Comparison of ENCODE assay signal across 39 cellular contexts in genomic region chr12:88166179-88166578, GRCh38.
"Had no signal": no experiment of that assay in that cellular context is flagged by ENCODE, and none has a peak within 500 bp of the region (broad histone marks: within the 10 kb centered on the region; RNA-seq: fewer than 3 reads in every experiment).

No MANE protein-coding gene starts in this region.

- ATAC-seq: activated naive CD4-positive, alpha-beta T cell treated with anti-CD3 and anti-CD28 coated beads, Interleukin-2, amount 50 U/mL, for 72 hours; activated naive CD8-positive, alpha-beta T cell treated with anti-CD3 and anti-CD28 coated beads, Interleukin-2, amount 50 U/mL, for 24 hours; activated T-cell treated with anti-CD3 and anti-CD28 coated beads, Interleukin-2, amount 50 U/mL, for 4 hours; activated T-cell treated with anti-CD3 and anti-CD28 coated beads, Interleukin-2, amount 50 U/mL, for 72 hours; activated T-helper 17 cell treated with anti-CD3 and anti-CD28 coated beads, Interleukin-2, amount 50 U/mL, for 72 hours; body of pancreas had no signal

- H3K4me3 Mint-ChIP-seq: activated naive CD4-positive, alpha-beta T cell treated with anti-CD3 and anti-CD28 coated beads for 36 hours; activated naive CD4-positive, alpha-beta T cell treated with anti-CD3 and anti-CD28 coated beads, Interleukin-2, amount 10 ng/mL, durations not matched to agents 7 days and 5 days; activated naive CD4-positive, alpha-beta T cell treated with anti-CD3 and anti-CD28 coated beads, Interleukin-2, amount 50 U/mL, for 24 hours; activated naive CD8-positive, alpha-beta T cell; activated naive CD8-positive, alpha-beta T cell treated with anti-CD3 and anti-CD28 coated beads for 36 hours; activated naive CD8-positive, alpha-beta T cell treated with anti-CD3 and anti-CD28 coated beads, Interleukin-2, amount 10 ng/mL, durations not matched to agents 7 days and 5 days; activated naive CD8-positive, alpha-beta T cell treated with anti-CD3 and anti-CD28 coated beads, Interleukin-2, amount 50 U/mL, for 24 hours; activated T-cell treated with anti-CD3 and anti-CD28 coated beads, Interleukin-2, amount 50 U/mL, for 4 hours; activated T-cell treated with anti-CD3 and anti-CD28 coated beads, Interleukin-2, amount 50 U/mL, for 72 hours; activated T-helper 1 cell treated with anti-CD3 and anti-CD28 coated beads, Interleukin-12 subunit alpha, Interleukin-12 subunit beta, Interleukin-2, Interleukin-4 antibody, amounts not matched to agents 30 ng/mL and 10 ng/mL and 1 ng/mL, durations not matched to agents 14 hours and 24 hours and 36 hours; activated T-helper 17 cell treated with anti-CD3 and anti-CD28 coated beads, Interleukin-2, amount 50 U/mL, for 72 hours; brain; central memory CD8-positive, alpha-beta T cell had no signal

- H3K36me3 ChIP-seq: breast epithelium, colonic mucosa had no signal

- H3K27me3 ChIP-seq: adrenal gland, ascending aorta, body of pancreas, brain microvascular endothelial cell, breast epithelium, cardiac muscle cell, colonic mucosa had no signal

- H3K27ac Mint-ChIP-seq: activated naive CD4-positive, alpha-beta T cell treated with anti-CD3 and anti-CD28 coated beads for 36 hours; activated naive CD4-positive, alpha-beta T cell treated with anti-CD3 and anti-CD28 coated beads, Interleukin-2, amount 10 ng/mL, durations not matched to agents 7 days and 5 days; activated naive CD4-positive, alpha-beta T cell treated with anti-CD3 and anti-CD28 coated beads, Interleukin-2, amount 50 U/mL, for 24 hours; activated naive CD4-positive, alpha-beta T cell treated with anti-CD3 and anti-CD28 coated beads, Interleukin-2, amount 50 U/mL, for 72 hours; activated naive CD8-positive, alpha-beta T cell; activated naive CD8-positive, alpha-beta T cell treated with anti-CD3 and anti-CD28 coated beads for 36 hours; activated naive CD8-positive, alpha-beta T cell treated with anti-CD3 and anti-CD28 coated beads, Interleukin-2, amount 10 ng/mL, durations not matched to agents 7 days and 5 days; activated naive CD8-positive, alpha-beta T cell treated with anti-CD3 and anti-CD28 coated beads, Interleukin-2, amount 50 U/mL, for 24 hours; activated T-cell treated with anti-CD3 and anti-CD28 coated beads, Interleukin-2, amount 50 U/mL, for 72 hours; activated T-helper 1 cell treated with anti-CD3 and anti-CD28 coated beads, Interleukin-12 subunit alpha, Interleukin-12 subunit beta, Interleukin-2, Interleukin-4 antibody, amounts not matched to agents 30 ng/mL and 10 ng/mL and 1 ng/mL, durations not matched to agents 14 hours and 24 hours and 36 hours; activated T-helper 17 cell treated with anti-CD3 and anti-CD28 coated beads, Interleukin-2, amount 50 U/mL, for 72 hours; activated T-helper 2 cell treated with anti-CD3 and anti-CD28 coated beads, Interferon-gamma antibody, Interleukin-2, Interleukin-4, amounts not matched to agents 10 μg/mL and 5 μg/mL and 100 μg/mL, durations not matched to agents 14 hours and 24 hours and 36 hours; brain had no signal

- H3K4me3 ChIP-seq: adrenal gland, ascending aorta, body of pancreas, breast epithelium, cardiac muscle cell, colonic mucosa had no signal

- FAIRE-seq: astrocyte, bronchial epithelial cell, colon had no signal

- H3K4me1 ChIP-seq: adrenal gland, ascending aorta, body of pancreas, breast epithelium, colonic mucosa had no signal

- H3K9me3 ChIP-seq: adrenal gland, ascending aorta, body of pancreas, breast epithelium, colonic mucosa had no signal

- H3K27ac ChIP-seq: adrenal gland, ascending aorta, body of pancreas, brain microvascular endothelial cell, breast epithelium, cardiac muscle cell, colonic mucosa had no signal

- DNase-seq: activated effector memory CD4-positive, alpha-beta T cell treated with anti-CD3 and anti-CD28 coated beads, Interleukin-2, amount 50 U/mL, for 16 hours; activated effector memory CD4-positive, alpha-beta T cell treated with Interleukin-2 at 50 U/mL for 16 hours; activated gamma-delta T cell; activated gamma-delta T cell treated with Interleukin-2 at 50 U/mL for 16 hours; activated naive CD4-positive, alpha-beta T cell; activated naive CD4-positive, alpha-beta T cell treated with anti-CD3 and anti-CD28 coated beads for 36 hours; activated naive CD4-positive, alpha-beta T cell treated with anti-CD3 and anti-CD28 coated beads, Interleukin-2, amount 10 ng/mL, durations not matched to agents 7 days and 5 days; activated naive CD4-positive, alpha-beta T cell treated with anti-CD3 and anti-CD28 coated beads, Interleukin-2, amount 50 U/mL, for 16 hours; activated naive CD4-positive, alpha-beta T cell treated with Interleukin-2 at 50 U/mL for 16 hours; activated naive CD8-positive, alpha-beta T cell treated with anti-CD3 and anti-CD28 coated beads for 36 hours; activated naive CD8-positive, alpha-beta T cell treated with anti-CD3 and anti-CD28 coated beads, Interleukin-2, amount 10 ng/mL, durations not matched to agents 7 days and 5 days; activated naive CD8-positive, alpha-beta T cell treated with anti-CD3 and anti-CD28 coated beads, Interleukin-2, amount 50 U/mL, for 24 hours; activated T-cell treated with anti-CD3 and anti-CD28 coated beads, Interleukin-2, amount 50 U/mL, for 4 hours; activated T-cell treated with anti-CD3 and anti-CD28 coated beads, Interleukin-2, amount 50 U/mL, for 48 hours; activated T-cell treated with anti-CD3 and anti-CD28 coated beads, Interleukin-2, amount 50 U/mL, for 72 hours; adrenal gland; amygdala; anterior cingulate cortex; aorta; body of pancreas; brain microvascular endothelial cell; caudate nucleus; central memory CD4-positive, alpha-beta T cell; cerebellar nuclear complex; colonic mucosa had no signal

- H3K9me3 Mint-ChIP-seq: activated naive CD4-positive, alpha-beta T cell treated with anti-CD3 and anti-CD28 coated beads for 36 hours; activated naive CD4-positive, alpha-beta T cell treated with anti-CD3 and anti-CD28 coated beads, Interleukin-2, amount 10 ng/mL, durations not matched to agents 7 days and 5 days; activated naive CD4-positive, alpha-beta T cell treated with anti-CD3 and anti-CD28 coated beads, Interleukin-2, amount 50 U/mL, for 24 hours; activated naive CD4-positive, alpha-beta T cell treated with anti-CD3 and anti-CD28 coated beads, Interleukin-2, amount 50 U/mL, for 72 hours; activated naive CD8-positive, alpha-beta T cell treated with anti-CD3 and anti-CD28 coated beads for 36 hours; activated naive CD8-positive, alpha-beta T cell treated with anti-CD3 and anti-CD28 coated beads, Interleukin-2, amount 10 ng/mL, durations not matched to agents 7 days and 5 days; activated naive CD8-positive, alpha-beta T cell treated with anti-CD3 and anti-CD28 coated beads, Interleukin-2, amount 50 U/mL, for 24 hours; activated T-cell treated with anti-CD3 and anti-CD28 coated beads, Interleukin-2, amount 50 U/mL, for 4 hours; activated T-helper 1 cell treated with anti-CD3 and anti-CD28 coated beads, Interleukin-12 subunit alpha, Interleukin-12 subunit beta, Interleukin-2, Interleukin-4 antibody, amounts not matched to agents 30 ng/mL and 10 ng/mL and 1 ng/mL, durations not matched to agents 14 hours and 24 hours and 36 hours; activated T-helper 17 cell treated with anti-CD3 and anti-CD28 coated beads, Interleukin-2, amount 50 U/mL, for 72 hours; activated T-helper 2 cell treated with anti-CD3 and anti-CD28 coated beads, Interferon-gamma antibody, Interleukin-2, Interleukin-4, amounts not matched to agents 10 μg/mL and 5 μg/mL and 100 μg/mL, durations not matched to agents 14 hours and 24 hours and 36 hours; brain; central memory CD8-positive, alpha-beta T cell had no signal

- H3K4me1 Mint-ChIP-seq: activated naive CD4-positive, alpha-beta T cell treated with anti-CD3 and anti-CD28 coated beads, Interleukin-2, amount 10 ng/mL, durations not matched to agents 7 days and 5 days; activated naive CD4-positive, alpha-beta T cell treated with anti-CD3 and anti-CD28 coated beads, Interleukin-2, amount 50 U/mL, for 24 hours; activated naive CD8-positive, alpha-beta T cell treated with anti-CD3 and anti-CD28 coated beads for 36 hours; activated naive CD8-positive, alpha-beta T cell treated with anti-CD3 and anti-CD28 coated beads, Interleukin-2, amount 50 U/mL, for 24 hours; activated T-helper 17 cell treated with anti-CD3 and anti-CD28 coated beads, Interleukin-2, amount 50 U/mL, for 72 hours; brain had no signal

- H3K27me3 Mint-ChIP-seq: activated naive CD4-positive, alpha-beta T cell treated with anti-CD3 and anti-CD28 coated beads, Interleukin-2, amount 10 ng/mL, durations not matched to agents 7 days and 5 days; activated naive CD4-positive, alpha-beta T cell treated with anti-CD3 and anti-CD28 coated beads, Interleukin-2, amount 50 U/mL, for 24 hours; activated naive CD8-positive, alpha-beta T cell; activated naive CD8-positive, alpha-beta T cell treated with anti-CD3 and anti-CD28 coated beads for 36 hours; activated naive CD8-positive, alpha-beta T cell treated with anti-CD3 and anti-CD28 coated beads, Interleukin-2, amount 10 ng/mL, durations not matched to agents 7 days and 5 days; activated naive CD8-positive, alpha-beta T cell treated with anti-CD3 and anti-CD28 coated beads, Interleukin-2, amount 50 U/mL, for 24 hours; activated T-helper 17 cell treated with anti-CD3 and anti-CD28 coated beads, Interleukin-2, amount 50 U/mL, for 72 hours; brain; central memory CD8-positive, alpha-beta T cell had no signal
